In the genomic region with DNA sequence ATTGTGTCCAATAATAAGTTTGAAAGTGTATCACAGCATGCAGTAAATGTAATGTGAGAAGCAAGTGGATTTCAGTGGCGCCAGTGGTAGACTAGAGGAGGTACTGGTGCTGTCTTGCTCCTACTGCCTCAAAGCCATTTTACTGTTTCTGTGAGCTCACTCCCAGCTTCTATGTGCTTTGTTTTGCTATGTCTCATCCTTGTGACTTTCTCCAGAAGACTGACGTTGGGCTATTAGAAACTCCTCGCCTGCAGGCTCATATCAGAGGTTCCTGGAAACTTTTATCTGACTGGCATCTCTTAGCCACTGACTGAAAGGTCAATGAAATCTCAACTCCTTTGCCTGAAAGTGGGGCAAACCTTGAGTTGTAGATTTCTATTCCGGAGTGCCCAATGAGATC, we compare ENCODE assay signal across 20 cellular contexts.
DNase-seq lines count a peak whose midpoint lies in the region; ATAC-seq, FAIRE-seq and TF ChIP-seq lines count a peak whose summit lies in the region.
"Had no signal": no experiment of that assay in that cellular context is flagged by ENCODE, and none has a peak within 500 bp of the region (broad histone marks: within the 10 kb centered on the region; RNA-seq: fewer than 3 reads in every experiment).

No MANE protein-coding gene starts in this region.

- DNase-seq in COLO829 (ENCODE audit: low spot score) = peak; percentile 8
- peak; percentile 35 for DNase-seq in HEK293T (ENCODE audit: extremely low spot score)
- DNase-seq in SK-N-DZ (ENCODE audit: low spot score) = peak; percentile 10
- DNase-seq in foreskin melanocyte = peak; percentile 80
- no peak for DNase-seq in superior temporal gyrus (ENCODE audit: extremely low spot score)
- no peak for DNase-seq in GM12891 (ENCODE audit: insufficient read length, low spot score)
- DNase-seq in dorsolateral prefrontal cortex = no peak
- DNase-seq: ACHN; BE2C; C1 segment of cervical spinal cord; Caco-2; CD4-positive, CD25-positive, alpha-beta regulatory T cell; CD8-positive, alpha-beta memory T cell; GF-D8; GM23248; HFFc6; KG1 had no signal

- POLR2A ChIA-PET in HEK293T (lab: Yijun Ruan, JAX) = no interaction called here

- intact Hi-C loops in dorsolateral prefrontal cortex (cut with DNase I) = no loop called here

- no peak overlapping the region for H3K4me3 ChIP-seq in dorsolateral prefrontal cortex
- H3K4me3 ChIP-seq: GM23248, HAP-1 had no signal

- peaks cover 0 to 4% (median 0%) of the 10 kb centered on the region in 45 donors for H3K27me3 ChIP-seq in dorsolateral prefrontal cortex
- H3K27me3 ChIP-seq: BE2C had no signal

- ATAC-seq in GM21529 (IDR thresholded peaks at IDR 0.05; ENCODE audit: unreplicated experiment) = no peak

- no peak for FAIRE-seq in GM12891 (lab: Jason Lieb, UNC)
- FAIRE-seq: D721Med had no signal

- no peak for TF ChIP-seq CTCF in dorsolateral prefrontal cortex (IDR thresholded peaks at IDR 0.05 in 54 of 56, conservative IDR thresholded peaks at IDR 0.05 in 2 of 56; ENCODE audit: low read depth in 1 of 56, partially characterized antibody in 56 of 56)

- no peak overlapping the region for H3K27ac ChIP-seq in dorsolateral prefrontal cortex
- H3K27ac ChIP-seq: GM23248 had no signal

- CTCF ChIA-PET in HEK293T (lab: Yijun Ruan, JAX) = no interaction called here

- no peak for TF ChIP-seq POLR2A in GM12891 (IDR thresholded peaks at IDR 0.05; ENCODE audit: low read depth, low read length)

TF ChIP-seq in HEK293T, 16 proteins besides CTCF, POLR2A, EP300 and RAD21:
- TF ChIP-seq CTBP1 (IDR thresholded peaks at IDR 0.05; ENCODE audit: borderline replicate concordance) (no peak), L3MBTL2 (conservative IDR thresholded peaks at IDR 0.05) (no peak), ARNT (IDR thresholded peaks at IDR 0.05) (no peak), NFRKB (IDR thresholded peaks at IDR 0.05) (no peak), FOXM1 (IDR thresholded peaks at IDR 0.05; ENCODE audit: borderline replicate concordance) (no peak), HDGF (IDR thresholded peaks at IDR 0.05; ENCODE audit: borderline replicate concordance) (no peak)

TF ChIP-seq in GM12891, 5 proteins besides CTCF, POLR2A, EP300 and RAD21:
- no peak for TF ChIP-seq POLR2AphosphoS5 (IDR thresholded peaks at IDR 0.05; ENCODE audit: low read depth, low read length)
- TF ChIP-seq PAX5 (IDR thresholded peaks at IDR 0.05; ENCODE audit: insufficient read depth, low read length, severe bottlenecking) = no peak
- no peak for TF ChIP-seq TAF1 (IDR thresholded peaks at IDR 0.05; ENCODE audit: low read depth, low read length)
- TF ChIP-seq SPI1 (IDR thresholded peaks at IDR 0.05; ENCODE audit: low read depth, low read length) = no peak
- TF ChIP-seq POU2F2 (IDR thresholded peaks at IDR 0.05; ENCODE audit: low read depth, low read length) = no peak
TF ChIP-seq in GM12891: peak in this region for 0.

Comparison
In these comparisons a context has a peak if more than half of its experiments do, and no peak if none do; other contexts are left out.
1. DNase-seq: peak in COLO829 (single experiment), HEK293T (single experiment), SK-N-DZ (single experiment) and foreskin melanocyte (single experiment); none in superior temporal gyrus (single experiment), GM12891 (single experiment) and dorsolateral prefrontal cortex (0 of 10).